ENCODE assay signal across 1 cellular context in genomic region chr2:224922142-224922727, GRCh38.
TF ChIP-seq lines count a peak whose summit lies in the region.

No MANE protein-coding gene starts in this region.

TF ChIP-seq in GM12878, 131 proteins besides CTCF, POLR2A, EP300 and RAD21 (continued from another document):
- TF ChIP-seq CEBPZ (IDR thresholded peaks at IDR 0.05; ENCODE audit: low read depth, low read length) (no peak), BMI1 (IDR thresholded peaks at IDR 0.05; ENCODE audit: borderline replicate concordance) (peak; percentile 69; the same call in 1 of the 2 replicates), CBX5 (IDR thresholded peaks at IDR 0.05; ENCODE audit: low read depth) (no peak), SPI1 (IDR thresholded peaks at IDR 0.05; ENCODE audit: borderline replicate concordance, insufficient read depth, low read depth, low read length) (peak; percentile 98), ZBTB4 (CRISPR knock-in tag; IDR thresholded peaks at IDR 0.05) (no peak), NFYA (IDR thresholded peaks at IDR 0.05; ENCODE audit: borderline replicate concordance, low read depth, low read length) (no peak), ZBTB33 (IDR thresholded peaks at IDR 0.05) (no peak), CBFB (IDR thresholded peaks at IDR 0.05; ENCODE audit: low read depth) (peak; percentile 55; the same call in 1 of the 2 replicates), E2F4 (IDR thresholded peaks at IDR 0.05; ENCODE audit: low read depth, low read length) (no peak), ATF2 (IDR thresholded peaks at IDR 0.05; ENCODE audit: low read length) (peak; percentile 69), IKZF1 (conservative IDR thresholded peaks at IDR 0.05) (peak; percentile 95), NFIC (IDR thresholded peaks at IDR 0.05; ENCODE audit: low read depth, low read length) (peak; percentile 83), CHD2 (IDR thresholded peaks at IDR 0.05; ENCODE audit: borderline replicate concordance, low read depth, low read length) (no peak), LARP7 (IDR thresholded peaks at IDR 0.05) (no peak), YY1 (IDR thresholded peaks at IDR 0.05; ENCODE audit: low read depth, low read length) (no peak), IRF5 (IDR thresholded peaks at IDR 0.05; ENCODE audit: borderline replicate concordance) (no peak), NRF1 (conservative IDR thresholded peaks at IDR 0.05; ENCODE audit: low read depth, low read length) (no peak), FOS (IDR thresholded peaks at IDR 0.05; ENCODE audit: borderline replicate concordance, extremely low read depth, insufficient read length) (no peak), NKRF (conservative IDR thresholded peaks at IDR 0.05) (no peak; the same call in 1 of the 2 replicates), FOXK2 (IDR thresholded peaks at IDR 0.05) (no peak), ZNF274 (IDR thresholded peaks at IDR 0.05; ENCODE audit: insufficient read depth, insufficient read length) (no peak), HSF1 (IDR thresholded peaks at IDR 0.05; ENCODE audit: low read depth, low read length) (no peak), ZNF217 (IDR thresholded peaks at IDR 0.05) (peak; percentile 64; the same call in 1 of the 2 replicates), E2F8 (IDR thresholded peaks at IDR 0.05; ENCODE audit: low read depth, partially characterized antibody) (no peak), ATF3 (IDR thresholded peaks at IDR 0.05; ENCODE audit: borderline replicate concordance, extremely low read depth, low read depth, low read length) (no peak), MTA2 (IDR thresholded peaks at IDR 0.05; ENCODE audit: low read depth) (peak; percentile 94), SMARCA5 (IDR thresholded peaks at IDR 0.05) (no peak), STAT1 (conservative IDR thresholded peaks at IDR 0.05) (no peak)
